Comparison of ENCODE assay signal across 19 cellular contexts in the genomic region with DNA sequence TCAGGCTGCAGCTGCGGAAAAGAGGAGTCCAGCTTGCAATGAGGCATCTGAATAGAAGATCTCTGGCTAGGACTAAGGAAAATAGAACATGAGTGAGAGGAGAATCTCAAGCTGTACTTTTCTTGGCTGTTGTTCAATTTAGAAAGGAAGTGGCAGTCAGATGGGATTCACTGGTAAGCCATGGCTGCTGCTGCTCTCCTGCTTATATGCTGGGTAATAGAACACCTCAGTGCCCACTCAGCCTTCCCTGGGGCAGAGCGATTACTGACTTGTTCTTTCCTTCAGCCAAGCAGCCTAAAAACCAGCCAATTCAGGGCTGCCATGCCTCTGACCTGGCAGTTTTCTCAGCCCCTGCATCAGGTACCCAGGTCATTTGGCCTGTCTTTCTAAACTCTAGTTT. TPM values are rescaled to one million over a fixed set of nuclear protein-coding genes. Genes with fewer than 3 reads are reported as not detected.
A peak's percentile ranks its signal among the peaks of the same experiment; 100 is the strongest.
DNase-seq lines count a peak whose midpoint lies in the region; ATAC-seq and TF ChIP-seq lines count a peak whose summit lies in the region.
"Had no signal": no experiment of that assay in that cellular context is flagged by ENCODE, and none has a peak within 500 bp of the region (broad histone marks: within the 10 kb centered on the region; RNA-seq: fewer than 3 reads in every experiment).

No MANE protein-coding gene starts in this region.

- no peak overlapping the region for H3K9ac ChIP-seq in GM23248
- H3K9ac ChIP-seq: BLaER1 treated with 17β-estradiol and CSF1 and Interleukin-3, amounts not matched to agents 10 nM and 100 nM; KMS-11 had no signal

- no peak overlapping the region for H2AFZ ChIP-seq in GM23248

- no peaks in the 10 kb centered on the region for H3K9me2 ChIP-seq in GM23248 (ENCODE audit: insufficient read depth)

- H4K20me1 ChIP-seq in GM23248 (ENCODE audit: insufficient read depth), result no peaks in the 10 kb centered on the region
- H4K20me1 ChIP-seq: BLaER1 treated with 17β-estradiol and CSF1 and Interleukin-3, amounts not matched to agents 10 nM and 100 nM had no signal

- no peaks in the 10 kb centered on the region for H3F3A ChIP-seq in GM23248 (ENCODE audit: insufficient read depth)

- in situ Hi-C loops in GM23248 (cut with MboI), result no loop called here

- H3K9me3 ChIP-seq in GM23248 (ENCODE audit: low read depth), result no peaks in the 10 kb centered on the region
- H3K9me3 ChIP-seq: BLaER1 treated with 17β-estradiol and CSF1 and Interleukin-3, amounts not matched to agents 10 nM and 100 nM; Peyer's patch had no signal

- no peak for TF ChIP-seq CTCF in retinal pigment epithelial cell (conservative IDR thresholded peaks at IDR 0.05; ENCODE audit: low read depth, low read length)

- ATAC-seq in HG02870 (IDR thresholded peaks at IDR 0.05; ENCODE audit: unreplicated experiment), result no peak
- ATAC-seq: HepG2 had no signal

- no peaks in the 10 kb centered on the region for H3K79me2 ChIP-seq in GM23248 (ENCODE audit: insufficient read depth)

- 39 to 45% methylated on average over 2 of the region's 2 CpGs for WGBS in GM23248 (ENCODE audit: low coverage in 1 of 2, low lambda C conversion rate in 2 of 2, missing lambda C conversion rate in 2 of 2), 2 experiments

- no peaks in the 10 kb centered on the region for H3K27me3 ChIP-seq in GM23248 (replicated peaks; ENCODE audit: insufficient read depth)
- H3K27me3 ChIP-seq: BLaER1 treated with 17β-estradiol and CSF1 and Interleukin-3, amounts not matched to agents 10 nM and 100 nM; Peyer's patch had no signal

- H3K4me3 ChIP-seq in retinal pigment epithelial cell (ENCODE audit: low read length) (no peak overlapping the region), GM23248 (no peak overlapping the region)
- H3K4me3 ChIP-seq: BLaER1 treated with 17β-estradiol and CSF1 and Interleukin-3, amounts not matched to agents 10 nM and 100 nM; Peyer's patch had no signal

- DNase-seq in NCI-H2171 treated with DMSO at 0.1 percent for 48 hours (lab: John Stamatoyannopoulos, UW) (peak; percentile 44), NCI-H2171 (lab: John Stamatoyannopoulos, UW) (no peak), astrocyte of the hippocampus (ENCODE audit: low read depth, low spot score) (peak; percentile 14), glomerular visceral epithelial cell (ENCODE audit: extremely low spot score) (peak; percentile 18), retinal pigment epithelial cell (ENCODE audit: low read depth) (peak; percentile 3), GM23248 (no peak), iPS-NIHi7 (ENCODE audit: extremely low spot score) (no peak)
- DNase-seq: DMS 273 treated with DMSO at 0.1 percent for 48 hours, NCI-H1436, NCI-H2081, NCI-H345, NCI-H526 treated with DMSO at 0.1 percent for 48 hours, Peyer's patch, SHP77 had no signal

- H3K36me3 ChIP-seq in GM23248 (ENCODE audit: low read depth), result no peaks in the 10 kb centered on the region
- H3K36me3 ChIP-seq: BLaER1 treated with 17β-estradiol and CSF1 and Interleukin-3, amounts not matched to agents 10 nM and 100 nM; Peyer's patch had no signal

- no peak overlapping the region for H3K27ac ChIP-seq in GM23248
- H3K27ac ChIP-seq: BLaER1 treated with 17β-estradiol and CSF1 and Interleukin-3, amounts not matched to agents 10 nM and 100 nM; KMS-11; Peyer's patch had no signal

- no peak overlapping the region for H3K4me2 ChIP-seq in GM23248 (ENCODE audit: unreplicated experiment)
- H3K4me2 ChIP-seq: BLaER1 treated with 17β-estradiol and CSF1 and Interleukin-3, amounts not matched to agents 10 nM and 100 nM; KMS-11 had no signal

- H3K4me1 ChIP-seq in GM23248 (ENCODE audit: insufficient read depth), result no peaks in the 10 kb centered on the region
- H3K4me1 ChIP-seq: BLaER1 treated with 17β-estradiol and CSF1 and Interleukin-3, amounts not matched to agents 10 nM and 100 nM; Peyer's patch had no signal

RNA-seq across cellular contexts. Expression of a gene that starts 17.7 kb away (rescaled TPM):
- total RNA-seq in GM23248 (2014; rRNA removed; shearing (Covaris generic)), result not detected in 2 replicates
- polyA plus RNA-seq in GM23248 (2016; fragmentation: Nextera tagmentation; extraction: Ambion mirVana), result not detected in 2 replicates
- total RNA-seq: A172 had no signal

Comparison
In these comparisons a context has a peak if more than half of its experiments do, and no peak if none do; other contexts are left out.
1. DNase-seq: peak in NCI-H2171 treated with DMSO at 0.1 percent for 48 hours (single experiment), astrocyte of the hippocampus (single experiment), glomerular visceral epithelial cell (single experiment) and retinal pigment epithelial cell (single experiment); none in NCI-H2171 (single experiment), GM23248 (single experiment) and iPS-NIHi7 (single experiment).